8 cellular contexts compared by ENCODE assay signal in the genomic region with DNA sequence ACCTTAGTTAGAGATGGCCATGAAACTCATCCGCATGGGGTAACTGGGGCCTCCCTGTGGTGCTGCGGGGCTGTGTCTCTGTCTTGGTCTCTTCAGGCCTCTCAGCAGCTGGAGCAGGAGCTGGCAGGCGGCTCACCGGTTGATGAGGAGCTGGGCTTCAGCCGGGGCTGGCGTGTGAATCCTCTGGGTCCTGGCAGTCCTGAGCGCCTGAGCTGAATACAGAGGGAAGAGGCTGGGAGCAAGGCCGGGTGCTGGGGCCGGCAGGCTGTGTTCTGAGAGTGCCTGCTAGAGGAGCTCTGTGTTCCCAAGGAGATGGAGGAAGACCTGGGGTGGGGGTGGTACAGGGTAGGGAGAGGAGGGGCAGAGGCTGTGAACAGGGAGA. TPM values are rescaled to one million over a fixed set of nuclear protein-coding genes. Genes with fewer than 3 reads are reported as not detected.
DNase-seq lines count a peak whose midpoint lies in the region; ATAC-seq, FAIRE-seq and TF ChIP-seq lines count a peak whose summit lies in the region.
"Not testable (repeated sequence)": the region's sequence is repeated elsewhere in the genome, so short reads cannot be mapped to it uniquely, and the experiment has no call there.
"Had no signal": no experiment of that assay in that cellular context is flagged by ENCODE, and none has a peak within 500 bp of the region (broad histone marks: within the 10 kb centered on the region; RNA-seq: fewer than 3 reads in every experiment).

No MANE protein-coding gene starts in this region.

- H3K4me1 ChIP-seq in OCI-LY7 (ENCODE audit: insufficient read depth, low read length, poor library complexity, severe bottlenecking) (peaks cover 39% of the 10 kb centered on the region), GM12878 (ENCODE audit: control insufficient read depth, insufficient read depth, low read length) (peaks cover 16% of the 10 kb centered on the region)

- not testable (repeated sequence) for H3K4me3 ChIP-seq in OCI-LY7 (ENCODE audit: low read depth, low read length, poor library complexity, severe bottlenecking); GM12878

- H3K27me3 Mint-ChIP-seq in activated CD4-positive, alpha-beta memory T cell treated with anti-CD3 and anti-CD28 coated beads for 36 hours; activated T-helper 17 cell treated with anti-CD3 and anti-CD28 coated beads, Interleukin-2, amount 50 U/mL, for 72 hours: not testable (repeated sequence)

- not testable (repeated sequence) for H3K27me3 ChIP-seq in GM12878 (replicated peaks in 1 of 2; ENCODE audit: control insufficient read depth in 2 of 2, insufficient read depth in 2 of 2, low read length in 1 of 2)

- not testable (repeated sequence) for H3K9me2 ChIP-seq in OCI-LY7 (ENCODE audit: insufficient read depth, low read length)

- H3K79me2 ChIP-seq in OCI-LY7 (ENCODE audit: insufficient read depth, low read depth, low read length); GM12878 (ENCODE audit: control insufficient read depth, insufficient read depth, low read length): not testable (repeated sequence)

- H3K36me3 Mint-ChIP-seq in activated CD4-positive, alpha-beta memory T cell treated with anti-CD3 and anti-CD28 coated beads for 36 hours = peaks cover 23% of the 10 kb centered on the region
- H3K36me3 Mint-ChIP-seq in activated T-helper 17 cell treated with anti-CD3 and anti-CD28 coated beads, Interleukin-2, amount 50 U/mL, for 72 hours (ENCODE audit: low read depth) = peaks cover 54% of the 10 kb centered on the region
- H3K36me3 Mint-ChIP-seq in stimulated activated effector memory CD8-positive, alpha-beta T cell treated with anti-CD3 and anti-CD28 coated beads, Interleukin-12 subunit alpha, Interleukin-12 subunit beta, amount 100 ng/mL, for 72 hours = peaks cover 73% of the 10 kb centered on the region

- 90% methylated on average over 9 of the region's 9 CpGs for WGBS in GM12878 (ENCODE audit: insufficient coverage, insufficient replicate concordance, low lambda C conversion rate, missing lambda C conversion rate)

- BruUV-seq in OCI-LY7 (replicated peaks; lab: Mats Ljungman, UMichigan); GM12878 (replicated peaks; lab: Mats Ljungman, UMichigan): not testable (repeated sequence)

- ATAC-seq in activated T-helper 17 cell treated with anti-CD3 and anti-CD28 coated beads, Interleukin-2, amount 50 U/mL, for 72 hours (replicated peaks); GM12878; stimulated activated effector memory CD8-positive, alpha-beta T cell treated with anti-CD3 and anti-CD28 coated beads, Interleukin-12 subunit alpha, Interleukin-12 subunit beta, amount 100 ng/mL, for 72 hours: not testable (repeated sequence)

- H3K27ac Mint-ChIP-seq in activated CD4-positive, alpha-beta memory T cell treated with anti-CD3 and anti-CD28 coated beads for 36 hours = peak overlapping the region; percentile 88
- H3K27ac Mint-ChIP-seq in activated T-helper 17 cell treated with anti-CD3 and anti-CD28 coated beads, Interleukin-2, amount 50 U/mL, for 72 hours = not testable (repeated sequence)
- peak overlapping the region; percentile 90 for H3K27ac Mint-ChIP-seq in stimulated activated effector memory CD8-positive, alpha-beta T cell treated with anti-CD3 and anti-CD28 coated beads, Interleukin-12 subunit alpha, Interleukin-12 subunit beta, amount 100 ng/mL, for 72 hours

- not testable (repeated sequence) for H3K36me3 ChIP-seq in OCI-LY7 (ENCODE audit: insufficient read depth, low read length); GM12878 (ENCODE audit: control insufficient read depth in 2 of 2, insufficient read depth in 2 of 2, low read length in 1 of 2)

- peak overlapping the region; percentile 12 for H3K4me3 Mint-ChIP-seq in activated CD4-positive, alpha-beta memory T cell treated with anti-CD3 and anti-CD28 coated beads for 36 hours
- H3K4me3 Mint-ChIP-seq in activated T-helper 17 cell treated with anti-CD3 and anti-CD28 coated beads, Interleukin-2, amount 50 U/mL, for 72 hours = peak overlapping the region; percentile 88
- H3K4me3 Mint-ChIP-seq in stimulated activated effector memory CD8-positive, alpha-beta T cell treated with anti-CD3 and anti-CD28 coated beads, Interleukin-12 subunit alpha, Interleukin-12 subunit beta, amount 100 ng/mL, for 72 hours = peak overlapping the region; percentile 77

- peak overlapping the region; percentile 50 for H3K27ac ChIP-seq in OCI-LY7 (ENCODE audit: low read depth, low read length, poor library complexity, severe bottlenecking)
- not testable (repeated sequence) for H3K27ac ChIP-seq in GM12878 (ENCODE audit: control insufficient read depth, insufficient read depth)

- not testable (repeated sequence) for H3K9me3 Mint-ChIP-seq in activated CD4-positive, alpha-beta memory T cell treated with anti-CD3 and anti-CD28 coated beads for 36 hours; activated T-helper 17 cell treated with anti-CD3 and anti-CD28 coated beads, Interleukin-2, amount 50 U/mL, for 72 hours; stimulated activated effector memory CD8-positive, alpha-beta T cell treated with anti-CD3 and anti-CD28 coated beads, Interleukin-12 subunit alpha, Interleukin-12 subunit beta, amount 100 ng/mL, for 72 hours

- not testable (repeated sequence) for TF ChIP-seq POLR2A in GM12878 (IDR thresholded peaks at IDR 0.05; ENCODE audit: low read depth, low read length)

- not testable (repeated sequence) for H2AFZ ChIP-seq in OCI-LY7 (ENCODE audit: low read length); GM12878 (ENCODE audit: control insufficient read depth, low read depth, low read length)

- not testable (repeated sequence) for TF ChIP-seq EP300 in GM12878 (IDR thresholded peaks at IDR 0.05; ENCODE audit: borderline replicate concordance in 1 of 2, control insufficient read depth in 1 of 2, low read depth in 2 of 2, low read length in 2 of 2)

- RAD21 ChIA-PET in GM12878 (lab: Charles Lee; ENCODE audit: unreplicated experiment) = interaction anchor here (1.0 kb wide), 1 partner anchor 74 kb away, joined by 3 read pairs; no protein-coding TSS in a partner anchor

- H3K4me2 ChIP-seq in OCI-LY7 (ENCODE audit: low read length) = peak overlapping the region; percentile 64
- 0 out of 2 replicates have a peak overlapping the region, but pooled peaks have one; percentile 9 for H3K4me2 ChIP-seq in GM12878 (ENCODE audit: control insufficient read depth, insufficient read depth)

- not testable (repeated sequence) for H3K9me3 ChIP-seq in OCI-LY7 (ENCODE audit: low read length); GM12878 (replicated peaks; ENCODE audit: control insufficient read depth, insufficient read depth, low read length)

- FAIRE-seq in GM12878 (lab: Jason Lieb, UNC) = not testable (repeated sequence)

- SMC1A ChIA-PET in GM12878 (lab: Charles Lee; ENCODE audit: uncharacterized antibody, unreplicated experiment) = interaction anchor here (1.7 kb wide), 1 partner anchor 23 kb away, joined by 5 read pairs; no protein-coding TSS in a partner anchor

- TF ChIP-seq RAD21 in GM12878 (IDR thresholded peaks at IDR 0.05; ENCODE audit: insufficient read depth, low read depth, low read length) = not testable (repeated sequence)

- POLR2A ChIA-PET in OCI-LY7 (lab: Charles Lee); activated CD4-positive, alpha-beta memory T cell treated with anti-CD3 and anti-CD28 coated beads for 36 hours (lab: Charles Lee); GM12878 (lab: Charles Lee): not testable (repeated sequence)

- TF ChIP-seq CTCF in OCI-LY7 (conservative IDR thresholded peaks at IDR 0.05; ENCODE audit: low read length); GM12878 (IDR thresholded peaks at IDR 0.05 in 2 of 3, conservative IDR thresholded peaks at IDR 0.05 in 1 of 3; ENCODE audit: control insufficient read depth in 2 of 3, extremely low read depth in 1 of 3, insufficient read depth in 1 of 3, low read depth in 3 of 3, low read length in 3 of 3): not testable (repeated sequence)

- not testable (repeated sequence) for H4K20me1 ChIP-seq in OCI-LY7 (ENCODE audit: insufficient read depth, low read length); GM12878 (ENCODE audit: control insufficient read depth, insufficient read depth)

- H3K9ac ChIP-seq in GM12878 (ENCODE audit: control insufficient read depth, insufficient read depth, low read length) = not testable (repeated sequence)

- intact Hi-C loops in OCI-LY7 (cut with micrococcal nuclease; ENCODE audit: unreplicated experiment); activated CD4-positive, alpha-beta memory T cell treated with anti-CD3 and anti-CD28 coated beads for 36 hours (cut with micrococcal nuclease); GM12878 (cut with micrococcal nuclease; ENCODE audit: unreplicated experiment): not testable (repeated sequence)

- CTCF ChIA-PET in OCI-LY7 (lab: Charles Lee; ENCODE audit: unreplicated experiment) = not testable (repeated sequence)
- CTCF ChIA-PET in activated CD4-positive, alpha-beta memory T cell treated with anti-CD3 and anti-CD28 coated beads for 36 hours (lab: Charles Lee) = interaction anchor here (6.4 to 12.3 kb wide), 2 partner anchors 24 to 73 kb away, joined by 92 to 270 read pairs; no protein-coding TSS in a partner anchor
- CTCF ChIA-PET in GM12878 (lab: Yijun Ruan, JAX) = interaction anchor here (1.7 kb wide), 2 partner anchors 24 to 52 kb away, joined by 4 to 5 read pairs; no protein-coding TSS in a partner anchor

- in situ Hi-C loops in GM12878 (cut with MboI) = not testable (repeated sequence)

- peaks cover 57% of the 10 kb centered on the region for H3K4me1 Mint-ChIP-seq in activated CD4-positive, alpha-beta memory T cell treated with anti-CD3 and anti-CD28 coated beads for 36 hours (ENCODE audit: low read depth)
- H3K4me1 Mint-ChIP-seq in activated T-helper 17 cell treated with anti-CD3 and anti-CD28 coated beads, Interleukin-2, amount 50 U/mL, for 72 hours = peaks cover 43% of the 10 kb centered on the region
- peaks cover 75% of the 10 kb centered on the region for H3K4me1 Mint-ChIP-seq in stimulated activated effector memory CD8-positive, alpha-beta T cell treated with anti-CD3 and anti-CD28 coated beads, Interleukin-12 subunit alpha, Interleukin-12 subunit beta, amount 100 ng/mL, for 72 hours

- peak; percentile 42 for DNase-seq in DMS 273 (lab: John Stamatoyannopoulos, UW; ENCODE audit: unreplicated experiment)
- not testable (repeated sequence) for DNase-seq in OCI-LY7 (ENCODE audit: low spot score); activated CD4-positive, alpha-beta memory T cell treated with anti-CD3 and anti-CD28 coated beads for 36 hours; GM12878 (ENCODE audit: low read depth, low spot score); stimulated activated effector memory CD8-positive, alpha-beta T cell treated with anti-CD3 and anti-CD28 coated beads, Interleukin-12 subunit alpha, Interleukin-12 subunit beta, amount 100 ng/mL, for 72 hours (ENCODE audit: low spot score in 2 of 2)
- peak; percentile 17 for DNase-seq in medulla oblongata (ENCODE audit: extremely low spot score)

RNA-seq across cellular contexts. Expression of gene MMP25, which starts 9.4 kb away (rescaled TPM):
- 0.63 and 2.6 TPM in 2 replicates for total RNA-seq in OCI-LY7 (2014; rRNA removed; shearing (Covaris generic))
- total RNA-seq in OCI-LY7 (2022) = 5.6 and 5.8 TPM in 2 replicates
- 1 to 10 TPM; 2.2 TPM for total RNA-seq in activated CD4-positive, alpha-beta memory T cell treated with anti-CD3 and anti-CD28 coated beads for 36 hours
- total RNA-seq in activated T-helper 17 cell treated with anti-CD3 and anti-CD28 coated beads, Interleukin-2, amount 50 U/mL, for 72 hours = 1 to 10 TPM; 5.9 to 7.1 TPM
- 0.19 and 0.24 TPM in 2 replicates for total RNA-seq in GM12878 (2013; cell fraction: nucleolus; rRNA removed)
- 0.11 and 0.33 TPM in 2 replicates for total RNA-seq in GM12878 (2014; rRNA removed)
- total RNA-seq in GM12878 (2014; rRNA removed; fragmentation: Illumina TruSeq; extraction: Trizol) = 0.18 and 0.31 TPM in 2 replicates
- 0.31 and 0.35 TPM in 2 replicates for total RNA-seq in GM12878 (2021)
- polyA plus RNA-seq in GM12878 (2011; ENCODE audit: low read depth) = not detected
- 0.01 and 0.03 TPM in 2 replicates for polyA plus RNA-seq in GM12878 (2011; rRNA removed)
- polyA plus RNA-seq in GM12878 (2011; cell fraction: cytosol; rRNA removed) = 0.01 and 0.05 TPM in 2 replicates
- polyA plus RNA-seq in GM12878 (2011; cell fraction: nucleus; rRNA removed) = 0.42 and 0.53 TPM in 2 replicates
- 0.83 and 1.1 TPM in 2 replicates for polyA plus RNA-seq in GM12878 (2012)
- 0.06 TPM in 1 of 2 replicates, not detected in the other for polyA plus RNA-seq in GM12878 (2014; fragmentation: Illumina TruSeq; extraction: Trizol)
- polyA plus RNA-seq in GM12878 (2014; fragmentation: Nextera tagmentation; extraction: Ambion mirVana) = under 1 TPM in 1 of 2 experiments, not detected in 1; 0.04 TPM
- polyA plus RNA-seq in GM12878 (2014; rRNA removed) = 0.35 and 0.39 TPM in 2 replicates
- polyA plus RNA-seq in GM12878 (2016; fragmentation: Nextera tagmentation; extraction: Ambion mirVana) = under 1 TPM; 0.13 to 0.36 TPM
- 0.07 and 0.67 TPM in 2 replicates for polyA minus RNA-seq in GM12878 (2011; rRNA and poly(A)+ RNA removed)
- 0.27 TPM in 1 of 2 replicates, not detected in the other for polyA minus RNA-seq in GM12878 (2011; cell fraction: cytosol; rRNA and poly(A)+ RNA removed)
- polyA minus RNA-seq in GM12878 (2011; cell fraction: nucleus; rRNA and poly(A)+ RNA removed) = 0.60 and 0.67 TPM in 2 replicates

RNA-seq across cellular contexts. Expression of gene IL32, which starts 9.7 kb away (rescaled TPM):
- total RNA-seq in OCI-LY7 (2014; rRNA removed; shearing (Covaris generic)) = not detected in 2 replicates
- not detected in 2 replicates for total RNA-seq in OCI-LY7 (2022)
- 1,000 to 10,000 TPM; 2,504 to 2,532 TPM for total RNA-seq in activated CD4-positive, alpha-beta memory T cell treated with anti-CD3 and anti-CD28 coated beads for 36 hours
- 1,000 to 10,000 TPM; 3,603 to 3,666 TPM for total RNA-seq in activated T-helper 17 cell treated with anti-CD3 and anti-CD28 coated beads, Interleukin-2, amount 50 U/mL, for 72 hours
- 76.5 and 84.9 TPM in 2 replicates for total RNA-seq in GM12878 (2013; cell fraction: nucleolus; rRNA removed)
- total RNA-seq in GM12878 (2014; rRNA removed) = 61.5 and 70.0 TPM in 2 replicates
- 25.8 and 27.0 TPM in 2 replicates for total RNA-seq in GM12878 (2014; rRNA removed; fragmentation: Illumina TruSeq; extraction: Trizol)
- total RNA-seq in GM12878 (2021) = 69.5 and 72.6 TPM in 2 replicates
- polyA plus RNA-seq in GM12878 (2011; ENCODE audit: low read depth) = 89.9 TPM
- polyA plus RNA-seq in GM12878 (2011; rRNA removed) = 92.5 and 122 TPM in 2 replicates
- 206 and 287 TPM in 2 replicates for polyA plus RNA-seq in GM12878 (2011; cell fraction: cytosol; rRNA removed)
- polyA plus RNA-seq in GM12878 (2011; cell fraction: nucleus; rRNA removed) = 208 and 325 TPM in 2 replicates
- polyA plus RNA-seq in GM12878 (2012) = 178 and 191 TPM in 2 replicates
- 30.5 and 54.4 TPM in 2 replicates for polyA plus RNA-seq in GM12878 (2014; fragmentation: Illumina TruSeq; extraction: Trizol)
- 10 to 100 TPM; 44.8 to 49.3 TPM for polyA plus RNA-seq in GM12878 (2014; fragmentation: Nextera tagmentation; extraction: Ambion mirVana)
- 74.1 and 82.0 TPM in 2 replicates for polyA plus RNA-seq in GM12878 (2014; rRNA removed)
- 10 to 100 TPM; 51.1 to 57.2 TPM for polyA plus RNA-seq in GM12878 (2016; fragmentation: Nextera tagmentation; extraction: Ambion mirVana)
- 37.9 and 97.9 TPM in 2 replicates for polyA minus RNA-seq in GM12878 (2011; rRNA and poly(A)+ RNA removed)
- 52.2 and 53.5 TPM in 2 replicates for polyA minus RNA-seq in GM12878 (2011; cell fraction: cytosol; rRNA and poly(A)+ RNA removed)
- 55.2 and 62.4 TPM in 2 replicates for polyA minus RNA-seq in GM12878 (2011; cell fraction: nucleus; rRNA and poly(A)+ RNA removed)

RNA-seq across cellular contexts. Expression of gene BICDL2, which starts 19.0 kb away (rescaled TPM):
- not detected in 2 replicates for total RNA-seq in OCI-LY7 (2014; rRNA removed; shearing (Covaris generic))
- total RNA-seq in OCI-LY7 (2022) (not detected in 2 replicates), GM12878 (2014; rRNA removed) (not detected in 2 replicates), GM12878 (2014; rRNA removed; fragmentation: Illumina TruSeq; extraction: Trizol) (not detected in 2 replicates), GM12878 (2021) (not detected in 2 replicates)
- total RNA-seq in activated CD4-positive, alpha-beta memory T cell treated with anti-CD3 and anti-CD28 coated beads for 36 hours = under 1 TPM; 0.40 to 0.46 TPM
- total RNA-seq in activated T-helper 17 cell treated with anti-CD3 and anti-CD28 coated beads, Interleukin-2, amount 50 U/mL, for 72 hours = 10 to 100 TPM in 1 of 2 donors, 1 to 10 TPM in 1; 1.1 to 12.1 TPM
- not detected in 2 replicates for total RNA-seq in GM12878 (2013; cell fraction: nucleolus; rRNA removed)
- polyA plus RNA-seq in GM12878 (2011; ENCODE audit: low read depth) = 0.14 TPM
- polyA plus RNA-seq in GM12878 (2011; rRNA removed) (not detected in 2 replicates), GM12878 (2014; fragmentation: Illumina TruSeq; extraction: Trizol) (not detected in 2 replicates), GM12878 (2014; fragmentation: Nextera tagmentation; extraction: Ambion mirVana) (not detected), GM12878 (2014; rRNA removed) (not detected in 2 replicates), GM12878 (2016; fragmentation: Nextera tagmentation; extraction: Ambion mirVana) (not detected)
- polyA plus RNA-seq in GM12878 (2011; cell fraction: cytosol; rRNA removed) = 0.01 TPM in 1 of 2 replicates, not detected in the other
- polyA plus RNA-seq in GM12878 (2011; cell fraction: nucleus; rRNA removed) = not detected in 2 replicates
- polyA plus RNA-seq in GM12878 (2012) = 0.20 and 0.36 TPM in 2 replicates
- polyA minus RNA-seq in GM12878 (2011; rRNA and poly(A)+ RNA removed) = not detected in 2 replicates
- not detected in 2 replicates for polyA minus RNA-seq in GM12878 (2011; cell fraction: cytosol; rRNA and poly(A)+ RNA removed)
- polyA minus RNA-seq in GM12878 (2011; cell fraction: nucleus; rRNA and poly(A)+ RNA removed) = not detected in 2 replicates
- total RNA-seq: LHCN-M2 had no signal

RNA-seq across cellular contexts. Expression of gene THOC6, which starts 31.9 kb away (rescaled TPM):
- 33.7 and 36.0 TPM in 2 replicates for total RNA-seq in OCI-LY7 (2014; rRNA removed; shearing (Covaris generic))
- total RNA-seq in OCI-LY7 (2022) (26.3 and 33.6 TPM in 2 replicates), GM12878 (2014; rRNA removed) (21.6 and 28.5 TPM in 2 replicates), GM12878 (2014; rRNA removed; fragmentation: Illumina TruSeq; extraction: Trizol) (15.1 and 15.9 TPM in 2 replicates), GM12878 (2021) (31.6 and 33.1 TPM in 2 replicates)
- total RNA-seq in activated CD4-positive, alpha-beta memory T cell treated with anti-CD3 and anti-CD28 coated beads for 36 hours = 10 to 100 TPM; 41.2 to 42.7 TPM
- total RNA-seq in activated T-helper 17 cell treated with anti-CD3 and anti-CD28 coated beads, Interleukin-2, amount 50 U/mL, for 72 hours = 10 to 100 TPM; 49.8 to 68.1 TPM
- 8.7 and 11.1 TPM in 2 replicates for total RNA-seq in GM12878 (2013; cell fraction: nucleolus; rRNA removed)
- 12.2 TPM for polyA plus RNA-seq in GM12878 (2011; ENCODE audit: low read depth)
- polyA plus RNA-seq in GM12878 (2011; rRNA removed) (15.5 and 27.3 TPM in 2 replicates), GM12878 (2014; fragmentation: Illumina TruSeq; extraction: Trizol) (4.8 and 14.3 TPM in 2 replicates), GM12878 (2014; fragmentation: Nextera tagmentation; extraction: Ambion mirVana) (1 to 10 TPM; 1.0 to 2.4 TPM), GM12878 (2014; rRNA removed) (31.7 and 35.2 TPM in 2 replicates), GM12878 (2016; fragmentation: Nextera tagmentation; extraction: Ambion mirVana) (10 to 100 TPM; 53.7 to 54.4 TPM)
- 46.8 and 56.3 TPM in 2 replicates for polyA plus RNA-seq in GM12878 (2011; cell fraction: cytosol; rRNA removed)
- 79.2 and 92.0 TPM in 2 replicates for polyA plus RNA-seq in GM12878 (2011; cell fraction: nucleus; rRNA removed)
- polyA plus RNA-seq in GM12878 (2012) = 21.6 and 22.1 TPM in 2 replicates
- polyA minus RNA-seq in GM12878 (2011; rRNA and poly(A)+ RNA removed) = 24.2 and 39.7 TPM in 2 replicates
- 15.9 and 22.9 TPM in 2 replicates for polyA minus RNA-seq in GM12878 (2011; cell fraction: cytosol; rRNA and poly(A)+ RNA removed)
- 12.2 and 14.4 TPM in 2 replicates for polyA minus RNA-seq in GM12878 (2011; cell fraction: nucleus; rRNA and poly(A)+ RNA removed)

RNA-seq across cellular contexts. Expression of gene HCFC1R1, which starts 32.0 kb away (rescaled TPM):
- total RNA-seq in OCI-LY7 (2014; rRNA removed; shearing (Covaris generic)) = 17.1 and 29.1 TPM in 2 replicates
- total RNA-seq in OCI-LY7 (2022) (32.2 and 39.4 TPM in 2 replicates), GM12878 (2014; rRNA removed) (35.9 and 40.7 TPM in 2 replicates), GM12878 (2014; rRNA removed; fragmentation: Illumina TruSeq; extraction: Trizol) (13.7 and 14.6 TPM in 2 replicates), GM12878 (2021) (26.6 and 31.7 TPM in 2 replicates)
- 10 to 100 TPM; 31.8 to 32.8 TPM for total RNA-seq in activated CD4-positive, alpha-beta memory T cell treated with anti-CD3 and anti-CD28 coated beads for 36 hours
- 10 to 100 TPM; 28.2 to 46.0 TPM for total RNA-seq in activated T-helper 17 cell treated with anti-CD3 and anti-CD28 coated beads, Interleukin-2, amount 50 U/mL, for 72 hours
- 2.1 and 4.9 TPM in 2 replicates for total RNA-seq in GM12878 (2013; cell fraction: nucleolus; rRNA removed)
- 19.7 TPM for polyA plus RNA-seq in GM12878 (2011; ENCODE audit: low read depth)
- polyA plus RNA-seq in GM12878 (2011; rRNA removed) (6.8 and 14.3 TPM in 2 replicates), GM12878 (2014; fragmentation: Illumina TruSeq; extraction: Trizol) (4.8 and 11.5 TPM in 2 replicates), GM12878 (2014; fragmentation: Nextera tagmentation; extraction: Ambion mirVana) (10 to 100 TPM in 1 of 2 experiments, 1 to 10 TPM in 1; 2.8 to 10.2 TPM), GM12878 (2014; rRNA removed) (41.9 and 48.1 TPM in 2 replicates), GM12878 (2016; fragmentation: Nextera tagmentation; extraction: Ambion mirVana) (10 to 100 TPM; 31.4 to 42.5 TPM)
- polyA plus RNA-seq in GM12878 (2011; cell fraction: cytosol; rRNA removed) = 32.2 and 43.9 TPM in 2 replicates
- 23.6 and 24.4 TPM in 2 replicates for polyA plus RNA-seq in GM12878 (2011; cell fraction: nucleus; rRNA removed)
- 32.7 and 35.7 TPM in 2 replicates for polyA plus RNA-seq in GM12878 (2012)
- 3.3 and 14.3 TPM in 2 replicates for polyA minus RNA-seq in GM12878 (2011; rRNA and poly(A)+ RNA removed)
- 14.7 and 14.8 TPM in 2 replicates for polyA minus RNA-seq in GM12878 (2011; cell fraction: cytosol; rRNA and poly(A)+ RNA removed)
- 3.3 and 5.1 TPM in 2 replicates for polyA minus RNA-seq in GM12878 (2011; cell fraction: nucleus; rRNA and poly(A)+ RNA removed)

Comparison
In these comparisons a context has a peak if more than half of its experiments do, and no peak if none do; other contexts are left out.
1. H3K4me3 Mint-ChIP-seq: peak in every context shown above with its lines; median percentile 88 in activated T-helper 17 cell treated with anti-CD3 and anti-CD28 coated beads, Interleukin-2, amount 50 U/mL, for 72 hours; 77 in stimulated activated effector memory CD8-positive, alpha-beta T cell treated with anti-CD3 and anti-CD28 coated beads, Interleukin-12 subunit alpha, Interleukin-12 subunit beta, amount 100 ng/mL, for 72 hours; 12 in activated CD4-positive, alpha-beta memory T cell treated with anti-CD3 and anti-CD28 coated beads for 36 hours.
2. RNA of gene IL32, which starts 9.7 kb away (total RNA-seq): 3,603 to 3,666 TPM in activated T-helper 17 cell treated with anti-CD3 and anti-CD28 coated beads, Interleukin-2, amount 50 U/mL, for 72 hours and 2,504 to 2,532 TPM in activated CD4-positive, alpha-beta memory T cell treated with anti-CD3 and anti-CD28 coated beads for 36 hours; 25.8 to 84.9 TPM in GM12878 and not detected in OCI-LY7; every median in the first group is over 10 times any median in the second.